ENCODE assay signal across 16 cellular contexts in the genomic region with DNA sequence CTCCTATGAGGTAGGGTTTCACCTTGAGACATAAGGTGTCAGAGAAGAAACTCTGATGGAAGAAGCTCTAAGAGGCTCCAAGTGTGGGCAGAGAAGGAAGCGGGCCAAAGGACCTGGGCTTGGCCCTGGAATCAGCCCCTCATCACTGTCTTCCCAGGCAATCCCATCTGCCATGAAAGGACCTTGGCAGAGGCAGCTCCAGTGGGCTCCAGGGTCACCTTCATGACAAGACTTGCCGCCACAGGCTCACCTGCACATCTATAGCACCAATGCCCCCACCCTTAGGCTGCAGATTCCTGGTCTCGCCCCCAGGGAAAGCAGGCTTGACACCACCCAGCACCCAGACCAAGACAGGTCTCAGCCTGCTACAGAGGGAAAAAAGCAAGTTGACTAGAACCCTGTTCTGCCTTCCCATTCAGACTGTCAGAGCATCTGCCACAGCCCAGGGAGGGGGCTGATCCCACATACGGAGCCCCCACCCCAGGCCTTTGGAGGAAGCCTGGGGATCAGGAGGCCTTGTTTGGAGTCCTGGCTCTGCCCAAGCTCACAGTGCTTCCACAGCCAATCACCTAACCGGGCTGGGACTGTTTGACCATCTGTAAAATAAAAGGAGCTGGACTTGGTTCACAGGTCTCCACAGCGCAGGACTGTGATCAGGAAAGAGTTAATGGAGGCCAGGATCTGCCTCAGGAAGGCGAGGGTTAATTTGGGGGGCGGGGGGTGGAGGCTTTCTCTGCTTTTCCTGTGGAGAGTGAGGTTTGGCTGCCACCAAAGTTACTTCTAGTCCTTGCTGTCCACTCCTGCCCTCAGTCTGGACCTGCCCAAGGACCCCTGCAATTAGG. TPM values are rescaled to one million over a fixed set of nuclear protein-coding genes. Genes with fewer than 3 reads are reported as not detected.
DNase-seq lines count a peak whose midpoint lies in the region; ATAC-seq and TF ChIP-seq lines count a peak whose summit lies in the region.
"Had no signal": no experiment of that assay in that cellular context is flagged by ENCODE, and none has a peak within 500 bp of the region (broad histone marks: within the 10 kb centered on the region; RNA-seq: fewer than 3 reads in every experiment).

A gene (plus strand): TSS at position 809 of the 842 bp plus-strand sequence. CDS start 2,213 bp downstream, outside the sequence.

- 45 to 49% (median 48%) methylated on average over 5 to 8 of the region's 8 CpGs for WGBS in heart left ventricle, 4 donors
- WGBS in gastroesophageal sphincter (ENCODE audit: low coverage in 1 of 2), 2 donors, result 20% methylated on average over 2 of the region's 8 CpGs; no CpG with 5 or more reads in 1 of the 2 donors
- WGBS in urinary bladder, result 64% methylated on average over 8 of the region's 8 CpGs

- peaks cover 73% of the 10 kb centered on the region for H3K4me1 Mint-ChIP-seq in nephron progenitor cell
- H3K4me1 Mint-ChIP-seq in activated T-cell treated with anti-CD3 and anti-CD28 coated beads, Interleukin-2, amount 50 U/mL, for 24 hours (ENCODE audit: low read depth), result peaks cover 10% of the 10 kb centered on the region

- peak within 1 kb of the TSS; percentile 1 to 73 (median 60) for H3K4me3 ChIP-seq in heart left ventricle
- H3K4me3 ChIP-seq in gastroesophageal sphincter, result peak within 1 kb of the TSS in 1 of 2 donors; percentile 56
- H3K4me3 ChIP-seq in urinary bladder (ENCODE audit: low read depth, low read length), result peak within 1 kb of the TSS; percentile 24
- H3K4me3 ChIP-seq: A549, colonic mucosa, smooth muscle cell had no signal

- H3K27ac Mint-ChIP-seq in nephron progenitor cell, result peak within 1 kb of the TSS; percentile 83
- H3K27ac Mint-ChIP-seq in activated T-cell treated with anti-CD3 and anti-CD28 coated beads, Interleukin-2, amount 50 U/mL, for 24 hours, result no peak within 1 kb of the TSS
- H3K27ac Mint-ChIP-seq: activated naive CD8-positive, alpha-beta T cell treated with anti-CD3 and anti-CD28 coated beads for 36 hours; natural killer cell; WTC11 had no signal

- H3K27me3 ChIP-seq in heart left ventricle, result peaks cover 0 to 42% (median 0%) of the 10 kb centered on the region in 9 donors
- peaks cover 53% of the 10 kb centered on the region for H3K27me3 ChIP-seq in gastroesophageal sphincter
- H3K27me3 ChIP-seq: colonic mucosa had no signal

- peak within 1 kb of the TSS; percentile 74 to 99 (median 90) for H3K27ac ChIP-seq in heart left ventricle
- peak within 1 kb of the TSS in 3 of 4 donors; percentile 38 to 54 (median 50) for H3K27ac ChIP-seq in gastroesophageal sphincter
- no peak within 1 kb of the TSS for H3K27ac ChIP-seq in urinary bladder (ENCODE audit: low read depth)
- H3K27ac ChIP-seq: colonic mucosa had no signal

- DNase-seq in heart left ventricle (peak in 1 of 5 donors; percentile 43), Right ventricle myocardium superior (no peak), nephron progenitor cell (no peak), NCI-H2227 (lab: John Stamatoyannopoulos, UW; ENCODE audit: unreplicated experiment) (no peak), COLO668 (lab: John Stamatoyannopoulos, UW; ENCODE audit: unreplicated experiment) (no peak)
- no peak for DNase-seq in activated T-cell treated with anti-CD3 and anti-CD28 coated beads, Interleukin-2, amount 50 U/mL, for 24 hours
- DNase-seq: activated naive CD8-positive, alpha-beta T cell treated with anti-CD3 and anti-CD28 coated beads for 36 hours; colonic mucosa; DMS153; natural killer cell; transverse colon had no signal

- H3K4me1 ChIP-seq in heart left ventricle (peaks cover 6 to 93% (median 53%) of the 10 kb centered on the region in 12 donors), gastroesophageal sphincter (peaks cover 0 to 19% (median 6%) of the 10 kb centered on the region in 3 donors), urinary bladder (ENCODE audit: insufficient read depth) (no peaks in the 10 kb centered on the region)

- peak within 1 kb of the TSS; percentile 62 for H3K4me3 Mint-ChIP-seq in nephron progenitor cell
- no peak within 1 kb of the TSS for H3K4me3 Mint-ChIP-seq in activated T-cell treated with anti-CD3 and anti-CD28 coated beads, Interleukin-2, amount 50 U/mL, for 24 hours
- H3K4me3 Mint-ChIP-seq: activated naive CD8-positive, alpha-beta T cell treated with anti-CD3 and anti-CD28 coated beads for 36 hours; natural killer cell; WTC11 had no signal

- peaks cover 13% of the 10 kb centered on the region for H3K27me3 Mint-ChIP-seq in nephron progenitor cell (ENCODE audit: low read depth, poor library complexity)
- H3K27me3 Mint-ChIP-seq in activated T-cell treated with anti-CD3 and anti-CD28 coated beads, Interleukin-2, amount 50 U/mL, for 24 hours, result peaks cover 68% of the 10 kb centered on the region

- no peak for TF ChIP-seq EP300 in gastroesophageal sphincter (IDR thresholded peaks at IDR 0.05)

- H3K36me3 ChIP-seq in heart left ventricle (no peaks in the 10 kb centered on the region), gastroesophageal sphincter (no peaks in the 10 kb centered on the region), urinary bladder (ENCODE audit: insufficient read depth) (no peaks in the 10 kb centered on the region)
- H3K36me3 ChIP-seq: colonic mucosa, transverse colon had no signal

- TF ChIP-seq POLR2A in heart left ventricle (IDR thresholded peaks at IDR 0.05) (no peak), gastroesophageal sphincter (IDR thresholded peaks at IDR 0.05) (no peak)

- intact Hi-C loops in heart left ventricle (cut with DNase I), result loop anchor here in 3 of 10 donors (5.0 to 10.0 kb wide), 3 partner anchors 121 to 254 kb away; a partner anchor contains a TSS
- intact Hi-C loops in Right ventricle myocardium superior (cut with DNase I), result loop anchor here (5.0 kb wide), 1 partner anchor 46 kb away; a partner anchor contains a TSS

- H3K36me3 Mint-ChIP-seq in nephron progenitor cell (ENCODE audit: low read depth), result no peaks in the 10 kb centered on the region
- no peaks in the 10 kb centered on the region for H3K36me3 Mint-ChIP-seq in activated T-cell treated with anti-CD3 and anti-CD28 coated beads, Interleukin-2, amount 50 U/mL, for 24 hours (ENCODE audit: low read depth)
- H3K36me3 Mint-ChIP-seq: activated naive CD8-positive, alpha-beta T cell treated with anti-CD3 and anti-CD28 coated beads for 36 hours; natural killer cell; WTC11 had no signal

- no peaks in the 10 kb centered on the region for H3K9me3 ChIP-seq in heart left ventricle
- H3K9me3 ChIP-seq in gastroesophageal sphincter, result no peaks in the 10 kb centered on the region
- H3K9me3 ChIP-seq: A549, colonic mucosa, transverse colon had no signal

- ATAC-seq in heart left ventricle (peak in 2 of 4 donors; percentile 6 to 14), Right ventricle myocardium superior (ENCODE audit: poor library complexity) (no peak), gastroesophageal sphincter (no peak)
- ATAC-seq: A549, natural killer cell, WTC11 had no signal

- TF ChIP-seq CTCF in heart left ventricle (IDR thresholded peaks at IDR 0.05) (no peak), gastroesophageal sphincter (IDR thresholded peaks at IDR 0.05) (no peak), nephron progenitor cell (IDR thresholded peaks at IDR 0.05) (no peak)

- no peaks in the 10 kb centered on the region for H3K9me3 Mint-ChIP-seq in nephron progenitor cell
- no peaks in the 10 kb centered on the region for H3K9me3 Mint-ChIP-seq in activated T-cell treated with anti-CD3 and anti-CD28 coated beads, Interleukin-2, amount 50 U/mL, for 24 hours
- H3K9me3 Mint-ChIP-seq: activated naive CD8-positive, alpha-beta T cell treated with anti-CD3 and anti-CD28 coated beads for 36 hours; natural killer cell; WTC11 had no signal

RNA-seq across cellular contexts. Expression of the gene that starts here (rescaled TPM):
- 1 to 10 TPM; 2.5 to 6.5 (median 3.2) TPM for total RNA-seq in heart left ventricle
- polyA plus RNA-seq in heart left ventricle, result 1 to 10 TPM; 2.2 to 3.7 TPM
- 4.0 TPM for total RNA-seq in Right ventricle myocardium superior
- 10 to 100 TPM in 1 of 4 donors, 1 to 10 TPM in 3; 3.4 to 12.5 (median 7.7) TPM for total RNA-seq in gastroesophageal sphincter
- total RNA-seq in urinary bladder, result 1.6 TPM
- polyA plus RNA-seq in urinary bladder, result 7.4 TPM
- total RNA-seq: activated naive CD8-positive, alpha-beta T cell treated with anti-CD3 and anti-CD28 coated beads for 36 hours; natural killer cell; smooth muscle cell had no signal
- polyA plus RNA-seq: smooth muscle cell had no signal
